In the genomic region with DNA sequence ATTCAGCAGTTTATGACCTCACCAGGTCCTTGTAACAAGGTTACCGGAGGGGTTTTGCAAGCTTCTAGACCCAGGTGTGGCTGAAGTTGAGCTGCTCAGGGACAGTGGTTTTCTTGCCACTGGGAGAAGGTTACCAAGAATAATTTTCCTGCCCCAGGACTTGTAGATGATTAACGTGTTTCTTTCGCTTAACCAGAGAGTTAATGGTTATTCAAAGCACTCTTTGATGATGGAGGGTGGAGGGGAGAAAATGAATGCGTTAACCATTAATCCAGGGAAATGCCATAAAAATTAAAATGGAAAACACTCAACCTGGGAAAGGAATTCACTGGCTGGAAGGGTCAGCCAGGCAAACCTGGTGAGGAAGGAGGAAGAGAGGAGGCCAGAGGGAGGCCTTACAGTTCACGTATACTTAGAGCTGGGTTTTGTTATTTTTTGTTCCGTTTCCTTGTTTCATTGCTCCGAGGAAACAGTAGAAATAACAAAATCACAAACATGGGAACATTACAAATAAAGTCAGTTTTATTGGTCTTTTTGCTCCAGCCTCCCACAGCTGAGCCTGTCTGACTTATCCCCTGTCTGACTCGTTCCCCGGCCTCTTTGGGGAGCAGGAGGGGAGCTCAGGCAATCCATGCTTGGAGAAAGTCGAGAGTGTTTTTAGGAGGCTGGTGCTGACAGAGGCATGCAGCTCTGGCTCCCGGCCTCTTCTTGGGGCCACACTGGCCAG, we compare ENCODE assay signal across 8 cellular contexts.
DNase-seq lines count a peak whose midpoint lies in the region; ATAC-seq and TF ChIP-seq lines count a peak whose summit lies in the region.
"Not testable (repeated sequence)": the region's sequence is repeated elsewhere in the genome, so short reads cannot be mapped to it uniquely, and the experiment has no call there.

No MANE protein-coding gene starts in this region.

- intact Hi-C loops in esophagus muscularis mucosa (cut with DNase I); prostate gland (cut with DNase I): not testable (repeated sequence)

- peaks cover 5 to 28% (median 14%) of the 10 kb centered on the region in 4 donors for H3K4me1 ChIP-seq in esophagus muscularis mucosa
- not testable (repeated sequence) for H3K4me1 ChIP-seq in hepatocyte (ENCODE audit: insufficient read depth); lung (ENCODE audit: control insufficient read depth in 2 of 2, insufficient read depth in 2 of 2, low read length in 2 of 2); prostate gland (replicated peaks); tibial nerve

- H2AFZ ChIP-seq in hepatocyte, result not testable (repeated sequence)

- not testable (repeated sequence) for H3K4me3 ChIP-seq in esophagus muscularis mucosa, hepatocyte, lung, prostate gland, tibial nerve

- H3K9me3 ChIP-seq in esophagus muscularis mucosa; hepatocyte (ENCODE audit: low read depth); lung (ENCODE audit: control insufficient read depth in 2 of 2, insufficient read depth in 1 of 2, low read length in 1 of 2); prostate gland; tibial nerve: not testable (repeated sequence)

- not testable (repeated sequence) for H4K20me1 ChIP-seq in hepatocyte (ENCODE audit: insufficient read depth, poor library complexity, severe bottlenecking)

- not testable (repeated sequence) for H3K27me3 ChIP-seq in esophagus muscularis mucosa; hepatocyte; lung (ENCODE audit: control insufficient read depth, insufficient read depth); prostate gland (replicated peaks; ENCODE audit: insufficient read depth); tibial nerve

- TF ChIP-seq EP300 in esophagus muscularis mucosa (IDR thresholded peaks at IDR 0.05); tibial nerve (IDR thresholded peaks at IDR 0.05): not testable (repeated sequence)

- H3K27ac ChIP-seq in 22Rv1, result peak overlapping the region; percentile 91
- H3K27ac ChIP-seq in esophagus muscularis mucosa (replicated peaks in 1 of 4), result peak overlapping the region; percentile 81 to 89 (median 84)
- H3K27ac ChIP-seq in hepatocyte, result peak overlapping the region; percentile 86
- H3K27ac ChIP-seq in lung (ENCODE audit: low read depth in 1 of 2, low read length in 1 of 2), result peak overlapping the region; percentile 50 to 79
- peak overlapping the region; percentile 69 to 73 for H3K27ac ChIP-seq in prostate gland
- peak overlapping the region in 3 of 4 donors; percentile 67 to 72 (median 70) for H3K27ac ChIP-seq in tibial nerve

- not testable (repeated sequence) for H3K79me2 ChIP-seq in hepatocyte

- not testable (repeated sequence) for TF ChIP-seq CTCF in 22Rv1 (IDR thresholded peaks at IDR 0.05); esophagus muscularis mucosa (IDR thresholded peaks at IDR 0.05); hepatocyte (IDR thresholded peaks at IDR 0.05; ENCODE audit: poor library complexity); lung (IDR thresholded peaks at IDR 0.05; ENCODE audit: control extremely low read depth, extremely low read depth); prostate gland (IDR thresholded peaks at IDR 0.05); tibial nerve (IDR thresholded peaks at IDR 0.05)

- not testable (repeated sequence) for H3K4me2 ChIP-seq in hepatocyte

- H3K9me2 ChIP-seq in hepatocyte (replicated peaks; ENCODE audit: insufficient read depth), result not testable (repeated sequence)

- DNase-seq in HCEC 1CT (peak; percentile 13), hepatocyte (ENCODE audit: low spot score) (peak; percentile 73), lung (ENCODE audit: low spot score) (peak; percentile 39)
- DNase-seq in esophagus muscularis mucosa (ENCODE audit: extremely low spot score); prostate gland (ENCODE audit: low spot score); tibial nerve (ENCODE audit: low spot score in 2 of 2): not testable (repeated sequence)

- not testable (repeated sequence) for TF ChIP-seq POLR2A in esophagus muscularis mucosa (IDR thresholded peaks at IDR 0.05; ENCODE audit: low read depth); prostate gland (IDR thresholded peaks at IDR 0.05); tibial nerve (IDR thresholded peaks at IDR 0.05)

- ATAC-seq in SK-N-SH treated with all-trans-retinoic acid at 6 μM for 48 hours, result peak; percentile 25
- ATAC-seq in lung (ENCODE audit: insufficient read depth, low FRiP score), result peak; percentile 63

- 64% methylated on average over 9 of the region's 11 CpGs for WGBS in esophagus muscularis mucosa
- WGBS in hepatocyte (ENCODE audit: low lambda C conversion rate, missing lambda C conversion rate), result 42% methylated on average over 11 of the region's 11 CpGs
- WGBS in lung, 2 donors, result 69 to 83% methylated on average over 10 to 11 of the region's 11 CpGs
- WGBS in prostate gland, result 28% methylated on average over 10 of the region's 11 CpGs
- 62% methylated on average over 9 of the region's 11 CpGs for WGBS in tibial nerve, 2 donors

- H3K36me3 ChIP-seq in esophagus muscularis mucosa; hepatocyte (replicated peaks; ENCODE audit: insufficient read depth, low read depth); lung (ENCODE audit: control insufficient read depth in 2 of 2, insufficient read depth in 2 of 2, low read length in 2 of 2); prostate gland; tibial nerve: not testable (repeated sequence)
